Comparison of ENCODE assay signal across 10 cellular contexts in the genomic region with DNA sequence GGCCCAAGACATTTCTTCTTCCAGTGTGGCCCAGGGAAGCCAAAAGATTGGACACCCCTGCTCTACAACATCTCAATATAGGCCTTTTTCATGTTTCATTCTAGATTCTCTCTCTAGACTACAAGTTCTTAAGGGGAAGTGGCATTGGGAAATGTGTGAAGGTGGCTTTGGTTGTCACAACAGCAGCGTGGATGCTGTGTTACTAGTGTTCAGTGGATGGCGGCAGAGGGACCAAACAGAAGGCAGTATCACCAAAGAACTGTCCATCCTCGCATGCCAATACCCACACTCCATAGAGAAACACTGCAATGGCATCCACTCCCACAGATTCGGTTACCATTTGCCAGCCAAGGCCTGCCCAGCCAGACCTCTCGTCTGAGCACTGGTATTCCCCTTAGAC. TPM values are rescaled to one million over a fixed set of nuclear protein-coding genes. Genes with fewer than 3 reads are reported as not detected.
DNase-seq lines count a peak whose midpoint lies in the region; ATAC-seq lines count a peak whose summit lies in the region.
"Had no signal": no experiment of that assay in that cellular context is flagged by ENCODE, and none has a peak within 500 bp of the region (broad histone marks: within the 10 kb centered on the region; RNA-seq: fewer than 3 reads in every experiment).

No MANE protein-coding gene starts in this region.

- intact Hi-C loops in activated T-helper 2 cell treated with anti-CD3 and anti-CD28 coated beads, Interferon-gamma antibody, Interleukin-2, Interleukin-4, amounts not matched to agents 10 μg/mL and 5 μg/mL and 100 μg/mL, durations not matched to agents 14 hours and 24 hours and 36 hours (cut with micrococcal nuclease), result loop anchor here (2.0 kb wide), 2 partner anchors 25 to 179 kb away; no protein-coding TSS in a partner anchor

- H3K36me3 Mint-ChIP-seq in activated naive CD4-positive, alpha-beta T cell treated with anti-CD3 and anti-CD28 coated beads, Interleukin-2, amount 10 ng/mL, durations not matched to agents 7 days and 5 days, result peaks cover 24% of the 10 kb centered on the region
- peaks cover 14% of the 10 kb centered on the region for H3K36me3 Mint-ChIP-seq in activated T-helper 2 cell treated with anti-CD3 and anti-CD28 coated beads, Interferon-gamma antibody, Interleukin-2, Interleukin-4, amounts not matched to agents 10 μg/mL and 5 μg/mL and 100 μg/mL, durations not matched to agents 14 hours and 24 hours and 36 hours (ENCODE audit: low read depth)

- H3K27me3 ChIP-seq in thymus (ENCODE audit: control insufficient read depth, insufficient read depth), result no peaks in the 10 kb centered on the region

- no peak for ATAC-seq in HG03439 (IDR thresholded peaks at IDR 0.05; ENCODE audit: unreplicated experiment)
- ATAC-seq: HCT116 had no signal

- H3K27ac ChIP-seq in thymus (ENCODE audit: low read depth), result peak overlapping the region; percentile 83

- peaks cover 46% of the 10 kb centered on the region for H3K4me1 Mint-ChIP-seq in activated naive CD4-positive, alpha-beta T cell treated with anti-CD3 and anti-CD28 coated beads, Interleukin-2, amount 10 ng/mL, durations not matched to agents 7 days and 5 days
- peaks cover 35% of the 10 kb centered on the region for H3K4me1 Mint-ChIP-seq in activated T-helper 2 cell treated with anti-CD3 and anti-CD28 coated beads, Interferon-gamma antibody, Interleukin-2, Interleukin-4, amounts not matched to agents 10 μg/mL and 5 μg/mL and 100 μg/mL, durations not matched to agents 14 hours and 24 hours and 36 hours (ENCODE audit: low read depth)

- DNase-seq in activated naive CD4-positive, alpha-beta T cell treated with anti-CD3 and anti-CD28 coated beads, Interleukin-2, amount 10 ng/mL, durations not matched to agents 7 days and 5 days, result peak; percentile 50
- DNase-seq in activated naive CD4-positive, alpha-beta T cell treated with anti-CD3 and anti-CD28 coated beads, Interleukin-2, amount 50 U/mL, for 16 hours, result no peak
- peak; percentile 88 for DNase-seq in MV-4-11 (lab: John Stamatoyannopoulos, UW)
- DNase-seq in activated T-helper 2 cell treated with anti-CD3 and anti-CD28 coated beads, Interferon-gamma antibody, Interleukin-2, Interleukin-4, amounts not matched to agents 10 μg/mL and 5 μg/mL and 100 μg/mL, durations not matched to agents 14 hours and 24 hours and 36 hours (ENCODE audit: low spot score), result no peak
- no peak for DNase-seq in pons (ENCODE audit: low spot score)
- DNase-seq in effector CD4-positive, alpha-beta T cell, result no peak
- DNase-seq: activated gamma-delta T cell had no signal

- CTCF ChIA-PET in activated naive CD4-positive, alpha-beta T cell treated with anti-CD3 and anti-CD28 coated beads, Interleukin-2, amount 10 ng/mL, durations not matched to agents 7 days and 5 days (lab: Charles Lee), result interaction anchor here (0.6 to 2.2 kb wide), 5 partner anchors 61 to 170 kb away, joined by 3 to 9 read pairs (median 3); partner anchors contain the start of gene IL10RB

- no peaks in the 10 kb centered on the region for H3K27me3 Mint-ChIP-seq in activated naive CD4-positive, alpha-beta T cell treated with anti-CD3 and anti-CD28 coated beads, Interleukin-2, amount 10 ng/mL, durations not matched to agents 7 days and 5 days
- H3K27me3 Mint-ChIP-seq in activated T-helper 2 cell treated with anti-CD3 and anti-CD28 coated beads, Interferon-gamma antibody, Interleukin-2, Interleukin-4, amounts not matched to agents 10 μg/mL and 5 μg/mL and 100 μg/mL, durations not matched to agents 14 hours and 24 hours and 36 hours (ENCODE audit: low read depth), result no peaks in the 10 kb centered on the region

- H3K4me3 ChIP-seq in thymus (ENCODE audit: low read length), result no peak overlapping the region

- H3K36me3 ChIP-seq in thymus (ENCODE audit: control insufficient read depth, insufficient read depth), result no peaks in the 10 kb centered on the region

- WGBS in thymus, result 90% methylated on average over 5 of the region's 5 CpGs

- H3K9me3 ChIP-seq in thymus (ENCODE audit: control insufficient read depth), result no peaks in the 10 kb centered on the region

- H3K4me3 Mint-ChIP-seq in activated naive CD4-positive, alpha-beta T cell treated with anti-CD3 and anti-CD28 coated beads, Interleukin-2, amount 10 ng/mL, durations not matched to agents 7 days and 5 days, result peak overlapping the region; percentile 58
- H3K4me3 Mint-ChIP-seq in activated T-helper 2 cell treated with anti-CD3 and anti-CD28 coated beads, Interferon-gamma antibody, Interleukin-2, Interleukin-4, amounts not matched to agents 10 μg/mL and 5 μg/mL and 100 μg/mL, durations not matched to agents 14 hours and 24 hours and 36 hours (ENCODE audit: low read depth), result peak overlapping the region; percentile 51

- H3K9me3 Mint-ChIP-seq in activated naive CD4-positive, alpha-beta T cell treated with anti-CD3 and anti-CD28 coated beads, Interleukin-2, amount 10 ng/mL, durations not matched to agents 7 days and 5 days, result peaks cover 23% of the 10 kb centered on the region
- H3K9me3 Mint-ChIP-seq in activated T-helper 2 cell treated with anti-CD3 and anti-CD28 coated beads, Interferon-gamma antibody, Interleukin-2, Interleukin-4, amounts not matched to agents 10 μg/mL and 5 μg/mL and 100 μg/mL, durations not matched to agents 14 hours and 24 hours and 36 hours, result peaks cover 21% of the 10 kb centered on the region

- peak overlapping the region; percentile 80 for H3K27ac Mint-ChIP-seq in activated naive CD4-positive, alpha-beta T cell treated with anti-CD3 and anti-CD28 coated beads, Interleukin-2, amount 10 ng/mL, durations not matched to agents 7 days and 5 days
- peak overlapping the region; percentile 81 for H3K27ac Mint-ChIP-seq in activated T-helper 2 cell treated with anti-CD3 and anti-CD28 coated beads, Interferon-gamma antibody, Interleukin-2, Interleukin-4, amounts not matched to agents 10 μg/mL and 5 μg/mL and 100 μg/mL, durations not matched to agents 14 hours and 24 hours and 36 hours

- H3K4me1 ChIP-seq in thymus (ENCODE audit: control insufficient read depth, insufficient read depth, low read length), result peaks cover 17% of the 10 kb centered on the region

RNA-seq across cellular contexts. Expression of gene IFNAR2, which starts 24.3 kb away (rescaled TPM):
- 34.8 and 36.8 TPM in 2 replicates for total RNA-seq in activated T-helper 2 cell treated with anti-CD3 and anti-CD28 coated beads, Interferon-gamma antibody, Interleukin-2, Interleukin-4, amounts not matched to agents 10 μg/mL and 5 μg/mL and 100 μg/mL, durations not matched to agents 14 hours and 24 hours and 36 hours
- 36.9 TPM for polyA plus RNA-seq in thymus

Comparison
In these comparisons a context has a peak if more than half of its experiments do, and no peak if none do; other contexts are left out.
1. DNase-seq: peak in activated naive CD4-positive, alpha-beta T cell treated with anti-CD3 and anti-CD28 coated beads, Interleukin-2, amount 10 ng/mL, durations not matched to agents 7 days and 5 days (single experiment) and MV-4-11 (single experiment); none in activated naive CD4-positive, alpha-beta T cell treated with anti-CD3 and anti-CD28 coated beads, Interleukin-2, amount 50 U/mL, for 16 hours (single experiment), activated T-helper 2 cell treated with anti-CD3 and anti-CD28 coated beads, Interferon-gamma antibody, Interleukin-2, Interleukin-4, amounts not matched to agents 10 μg/mL and 5 μg/mL and 100 μg/mL, durations not matched to agents 14 hours and 24 hours and 36 hours (single experiment), pons (single experiment) and effector CD4-positive, alpha-beta T cell (single experiment).